28 cellular contexts compared by ENCODE assay signal in the genomic region with DNA sequence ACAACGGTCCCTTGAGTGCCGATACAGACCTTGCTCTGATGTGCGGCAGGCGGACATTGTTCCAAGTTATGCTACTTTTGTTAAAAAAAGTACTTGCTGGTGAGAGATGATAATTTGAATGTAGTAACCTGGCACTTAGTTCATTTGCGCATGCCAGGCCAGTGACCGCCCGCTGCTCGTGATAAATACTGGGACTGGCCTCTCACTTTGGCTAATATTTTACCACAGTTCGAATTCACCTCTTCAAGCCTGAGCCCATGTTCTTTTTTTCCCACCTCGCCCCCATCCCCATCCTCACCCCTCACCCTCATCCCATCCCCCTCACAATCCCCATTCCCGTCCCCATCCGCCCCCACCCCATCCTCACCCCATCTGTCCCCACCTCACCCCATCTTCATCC.
"Had no signal": no experiment of that assay in that cellular context is flagged by ENCODE, and none has a peak within 500 bp of the region (broad histone marks: within the 10 kb centered on the region; RNA-seq: fewer than 3 reads in every experiment).

No MANE protein-coding gene starts in this region.

- H3K27ac ChIP-seq: ascending aorta, cardiac muscle cell, PC-9, RWPE1, SJCRH30, SK-N-MC had no signal

- H3K9me3 ChIP-seq: ascending aorta, SJCRH30 had no signal

- H3K4me3 Mint-ChIP-seq: activated B cell treated with CpG ODN at 0.5 μM for 24 hours; activated CD8-positive, alpha-beta T cell treated with anti-CD3 and anti-CD28 coated beads for 36 hours; activated naive CD4-positive, alpha-beta T cell treated with anti-CD3 and anti-CD28 coated beads, Interleukin-2, amount 50 U/mL, for 24 hours; activated naive CD8-positive, alpha-beta T cell treated with anti-CD3 and anti-CD28 coated beads, Interleukin-2, amount 10 ng/mL, durations not matched to agents 7 days and 5 days; activated T-cell treated with anti-CD3 and anti-CD28 coated beads, Interleukin-2, amount 50 U/mL, for 72 hours; central memory CD8-positive, alpha-beta T cell; T-helper 1 cell treated with Interleukin-12 subunit alpha and Interleukin-12 subunit beta and Interleukin-4 antibody, amounts not matched to agents 30 μg/mL and 1 μg/mL, for 36 hours; T-helper 2 cell treated with Interferon-gamma antibody and Interleukin-4, amounts not matched to agents 5 μg/mL and 100 μg/mL, for 36 hours had no signal

- H3K4me1 Mint-ChIP-seq: activated B cell treated with CpG ODN at 0.5 μM for 24 hours had no signal

- DNase-seq: activated B cell treated with CpG ODN at 0.5 μM for 24 hours; activated CD4-positive, alpha-beta T cell treated with anti-CD3 and anti-CD28 coated beads for 4 hours; activated CD4-positive, alpha-beta T cell treated with anti-CD3 and anti-CD28 coated beads, Interleukin-2, amount 50 U/mL, for 4 hours; activated CD4-positive, CD25-positive, alpha-beta regulatory T cell treated with anti-CD3 and anti-CD28 coated beads, Interleukin-2, amount 50 U/mL, for 72 hours; activated CD8-positive, alpha-beta T cell treated with anti-CD3 and anti-CD28 coated beads for 36 hours; activated gamma-delta T cell; activated naive CD4-positive, alpha-beta T cell treated with Interleukin-2 at 50 U/mL for 16 hours; activated naive CD8-positive, alpha-beta T cell treated with anti-CD3 and anti-CD28 coated beads, Interleukin-2, amount 10 ng/mL, durations not matched to agents 7 days and 5 days; activated T-cell treated with anti-CD3 and anti-CD28 coated beads, Interleukin-2, amount 50 U/mL, for 72 hours; MM.1S; NCI-H1092; NCI-H1436 treated with DMSO at 0.1 percent for 48 hours; NCI-H1694 treated with DMSO at 0.1 percent for 48 hours; NCI-H2029; NCI-H345; NCI-H748 treated with DMSO at 0.1 percent for 48 hours; PC-9; SHP77; SJCRH30 had no signal

- H3K36me3 Mint-ChIP-seq: activated naive CD4-positive, alpha-beta T cell treated with anti-CD3 and anti-CD28 coated beads, Interleukin-2, amount 50 U/mL, for 24 hours; activated naive CD8-positive, alpha-beta T cell treated with anti-CD3 and anti-CD28 coated beads, Interleukin-2, amount 10 ng/mL, durations not matched to agents 7 days and 5 days had no signal

- H3K9me3 Mint-ChIP-seq: activated B cell treated with CpG ODN at 0.5 μM for 24 hours; activated CD8-positive, alpha-beta T cell treated with anti-CD3 and anti-CD28 coated beads for 36 hours; activated naive CD4-positive, alpha-beta T cell treated with anti-CD3 and anti-CD28 coated beads, Interleukin-2, amount 50 U/mL, for 24 hours; activated naive CD8-positive, alpha-beta T cell treated with anti-CD3 and anti-CD28 coated beads, Interleukin-2, amount 10 ng/mL, durations not matched to agents 7 days and 5 days; activated T-cell treated with anti-CD3 and anti-CD28 coated beads, Interleukin-2, amount 50 U/mL, for 72 hours; activated T-helper 2 cell treated with anti-CD3 and anti-CD28 coated beads, Interferon-gamma antibody, Interleukin-2, Interleukin-4, amounts not matched to agents 10 μg/mL and 5 μg/mL and 100 μg/mL, durations not matched to agents 14 hours and 24 hours and 36 hours; central memory CD8-positive, alpha-beta T cell; T-helper 1 cell treated with Interleukin-12 subunit alpha and Interleukin-12 subunit beta and Interleukin-4 antibody, amounts not matched to agents 30 μg/mL and 1 μg/mL, for 36 hours; T-helper 2 cell treated with Interferon-gamma antibody and Interleukin-4, amounts not matched to agents 5 μg/mL and 100 μg/mL, for 36 hours had no signal

- H3K27ac Mint-ChIP-seq: activated B cell treated with CpG ODN at 0.5 μM for 24 hours; activated CD8-positive, alpha-beta T cell treated with anti-CD3 and anti-CD28 coated beads for 36 hours; activated T-cell treated with anti-CD3 and anti-CD28 coated beads, Interleukin-2, amount 50 U/mL, for 72 hours; activated T-helper 2 cell treated with anti-CD3 and anti-CD28 coated beads, Interferon-gamma antibody, Interleukin-2, Interleukin-4, amounts not matched to agents 10 μg/mL and 5 μg/mL and 100 μg/mL, durations not matched to agents 14 hours and 24 hours and 36 hours had no signal

- H3K27me3 Mint-ChIP-seq: activated CD8-positive, alpha-beta T cell treated with anti-CD3 and anti-CD28 coated beads for 36 hours; activated naive CD4-positive, alpha-beta T cell treated with anti-CD3 and anti-CD28 coated beads, Interleukin-2, amount 50 U/mL, for 24 hours had no signal

- H3K36me3 ChIP-seq: ascending aorta, cardiac muscle cell, SJCRH30 had no signal

- H3K4me3 ChIP-seq: ascending aorta, cardiac muscle cell, PC-9, SJCRH30, SK-N-MC had no signal

- H3K4me2 ChIP-seq: PC-9 had no signal

- H3K4me1 ChIP-seq: ascending aorta, SJCRH30 had no signal

- H2AFZ ChIP-seq: PC-9 had no signal

- H3K27me3 ChIP-seq: ascending aorta, cardiac muscle cell had no signal
